In the genomic region with DNA sequence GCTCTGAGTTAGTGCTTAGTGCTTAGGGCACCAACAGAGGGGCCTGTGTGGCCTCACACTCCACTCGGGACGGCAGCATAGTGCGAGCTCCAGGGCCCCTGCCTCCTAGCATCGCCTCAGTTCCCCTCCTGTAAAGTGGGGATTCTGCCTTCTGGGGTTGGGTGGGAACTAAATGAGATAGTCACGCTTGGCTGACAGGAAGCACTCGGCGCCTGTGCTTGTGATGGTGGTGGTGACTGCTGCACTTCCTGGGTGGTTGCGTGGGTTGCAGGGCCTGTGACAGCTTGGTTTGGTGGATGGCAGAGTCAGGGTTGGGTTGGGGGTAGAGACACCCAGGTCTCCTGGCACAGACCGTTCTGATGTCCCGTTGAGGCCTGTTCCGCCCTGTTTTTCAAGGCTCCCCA, we compare ENCODE assay signal across 8 cellular contexts. TPM values are rescaled to one million over a fixed set of nuclear protein-coding genes. Genes with fewer than 3 reads are reported as not detected.
DNase-seq lines count a peak whose midpoint lies in the region; ATAC-seq and TF ChIP-seq lines count a peak whose summit lies in the region.

No MANE protein-coding gene starts in this region.

- in situ Hi-C loops in G401 (cut with HindIII; ENCODE audit: low sequenced_read_pairs), result no loop called here

- no peak for TF ChIP-seq CTCF in heart right ventricle (IDR thresholded peaks at IDR 0.05)
- TF ChIP-seq CTCF in activated CD8-positive, alpha-beta T cell treated with anti-CD3 and anti-CD28 coated beads for 36 hours (IDR thresholded peaks at IDR 0.05), result no peak

- intact Hi-C loops in heart right ventricle (cut with DNase I) (no loop called here), Right ventricle myocardium superior (cut with DNase I) (no loop called here)
- intact Hi-C loops in activated CD8-positive, alpha-beta T cell treated with anti-CD3 and anti-CD28 coated beads for 36 hours (cut with micrococcal nuclease), result no loop called here

- ATAC-seq in heart right ventricle (peak in 1 of 8 donors; percentile 10), Right ventricle myocardium superior (ENCODE audit: poor library complexity) (no peak), memory B cell (ENCODE audit: low read depth) (peak; percentile 86)
- ATAC-seq in activated CD8-positive, alpha-beta T cell treated with anti-CD3 and anti-CD28 coated beads for 36 hours, result peak; percentile 75
- ATAC-seq in stimulated activated naive CD8-positive, alpha-beta T cell treated with anti-CD3 and anti-CD28 coated beads, Interleukin-15, amount 100 ng/mL, for 72 hours, result peak; percentile 83

- 87 to 88% methylated on average over 11 of the region's 11 CpGs for WGBS in heart right ventricle, 2 donors

- no peaks in the 10 kb centered on the region for H3K9me3 ChIP-seq in heart right ventricle

- peaks cover 0 to 44% (median 26%) of the 10 kb centered on the region in 9 donors for H3K36me3 ChIP-seq in heart right ventricle

- H3K4me1 Mint-ChIP-seq in activated CD8-positive, alpha-beta T cell treated with anti-CD3 and anti-CD28 coated beads for 36 hours (ENCODE audit: low read depth), result peaks cover 92% of the 10 kb centered on the region
- peaks cover 35% of the 10 kb centered on the region for H3K4me1 Mint-ChIP-seq in memory B cell
- H3K4me1 Mint-ChIP-seq in stimulated activated naive CD8-positive, alpha-beta T cell treated with anti-CD3 and anti-CD28 coated beads, Interleukin-15, amount 100 ng/mL, for 72 hours, result peaks cover 95% of the 10 kb centered on the region

- peak overlapping the region; percentile 7 to 88 (median 66) for H3K27ac ChIP-seq in heart right ventricle

- no peaks in the 10 kb centered on the region for H3K27me3 Mint-ChIP-seq in activated CD8-positive, alpha-beta T cell treated with anti-CD3 and anti-CD28 coated beads for 36 hours
- no peaks in the 10 kb centered on the region for H3K27me3 Mint-ChIP-seq in memory B cell
- H3K27me3 Mint-ChIP-seq in stimulated activated naive CD8-positive, alpha-beta T cell treated with anti-CD3 and anti-CD28 coated beads, Interleukin-15, amount 100 ng/mL, for 72 hours, result no peaks in the 10 kb centered on the region

- peaks cover 25 to 96% (median 72%) of the 10 kb centered on the region in 9 donors for H3K4me1 ChIP-seq in heart right ventricle

- H3K9me3 Mint-ChIP-seq in activated CD8-positive, alpha-beta T cell treated with anti-CD3 and anti-CD28 coated beads for 36 hours, result no peaks in the 10 kb centered on the region
- H3K9me3 Mint-ChIP-seq in memory B cell, result no peaks in the 10 kb centered on the region
- no peaks in the 10 kb centered on the region for H3K9me3 Mint-ChIP-seq in stimulated activated naive CD8-positive, alpha-beta T cell treated with anti-CD3 and anti-CD28 coated beads, Interleukin-15, amount 100 ng/mL, for 72 hours

- POLR2A ChIA-PET in activated CD8-positive, alpha-beta T cell treated with anti-CD3 and anti-CD28 coated beads for 36 hours (lab: Charles Lee), result interaction anchor here (1.2 to 3.6 kb wide), 12 partner anchors 9 to 67 kb away, joined by 3 to 30 read pairs (median 10); a partner anchor contains a TSS

- H3K4me3 Mint-ChIP-seq in activated CD8-positive, alpha-beta T cell treated with anti-CD3 and anti-CD28 coated beads for 36 hours, result peak overlapping the region; percentile 52
- peak overlapping the region; percentile 43 for H3K4me3 Mint-ChIP-seq in memory B cell
- peak overlapping the region; percentile 76 to 83 for H3K4me3 Mint-ChIP-seq in stimulated activated naive CD8-positive, alpha-beta T cell treated with anti-CD3 and anti-CD28 coated beads, Interleukin-15, amount 100 ng/mL, for 72 hours

- DNase-seq in heart right ventricle (no peak), Right ventricle myocardium superior (no peak), memory B cell (ENCODE audit: low spot score in 2 of 2) (peak; percentile 62 to 68), iPS-NIHi11 (ENCODE audit: low spot score) (no peak), islet precursor cell (no peak), G401 (ENCODE audit: low spot score) (no peak)
- peak; percentile 95 for DNase-seq in activated CD8-positive, alpha-beta T cell treated with anti-CD3 and anti-CD28 coated beads for 36 hours
- peak; percentile 75 to 85 for DNase-seq in stimulated activated naive CD8-positive, alpha-beta T cell treated with anti-CD3 and anti-CD28 coated beads, Interleukin-15, amount 100 ng/mL, for 72 hours

- H3K27ac Mint-ChIP-seq in activated CD8-positive, alpha-beta T cell treated with anti-CD3 and anti-CD28 coated beads for 36 hours, result peak overlapping the region; percentile 90
- H3K27ac Mint-ChIP-seq in memory B cell, result peak overlapping the region; percentile 93
- H3K27ac Mint-ChIP-seq in stimulated activated naive CD8-positive, alpha-beta T cell treated with anti-CD3 and anti-CD28 coated beads, Interleukin-15, amount 100 ng/mL, for 72 hours, result peak overlapping the region; percentile 87 to 90

- no peaks in the 10 kb centered on the region for H3K27me3 ChIP-seq in heart right ventricle

- H3K4me3 ChIP-seq in heart right ventricle, result no peak overlapping the region

- H3K36me3 Mint-ChIP-seq in activated CD8-positive, alpha-beta T cell treated with anti-CD3 and anti-CD28 coated beads for 36 hours (ENCODE audit: low read depth), result peaks cover 67% of the 10 kb centered on the region
- no peaks in the 10 kb centered on the region for H3K36me3 Mint-ChIP-seq in memory B cell

- CTCF ChIA-PET in activated CD8-positive, alpha-beta T cell treated with anti-CD3 and anti-CD28 coated beads for 36 hours (lab: Charles Lee), result interaction anchor here (1.0 to 5.5 kb wide), 10 partner anchors 8 to 66 kb away, joined by 3 to 49 read pairs (median 21); a partner anchor contains a TSS

RNA-seq across cellular contexts. Expression of a gene that starts 7.7 kb away (rescaled TPM):
- total RNA-seq in heart right ventricle (10 to 100 TPM in 9 of 10 donors, 1 to 10 TPM in 1; 7.0 to 38.8 (median 16.5) TPM), Right ventricle myocardium superior (39.9 TPM)
- 10 to 100 TPM; 38.8 to 47.9 TPM for polyA plus RNA-seq in heart right ventricle
- total RNA-seq in activated CD8-positive, alpha-beta T cell treated with anti-CD3 and anti-CD28 coated beads for 36 hours, result 10 to 100 TPM; 30.4 to 31.7 TPM
- total RNA-seq in G401 (2014; rRNA removed; shearing (Covaris generic)), result 23.8 and 26.3 TPM in 2 replicates

RNA-seq across cellular contexts. Expression of a gene that starts 42.1 kb away (rescaled TPM):
- 10 to 100 TPM; 30.3 to 83.3 (median 40.0) TPM for total RNA-seq in heart right ventricle
- 10 to 100 TPM; 26.7 to 34.8 TPM for polyA plus RNA-seq in heart right ventricle
- 59.9 TPM for total RNA-seq in Right ventricle myocardium superior
- 10 to 100 TPM; 33.3 to 36.6 TPM for total RNA-seq in activated CD8-positive, alpha-beta T cell treated with anti-CD3 and anti-CD28 coated beads for 36 hours
- 29.9 and 32.0 TPM in 2 replicates for total RNA-seq in G401 (2014; rRNA removed; shearing (Covaris generic))

Comparison
In these comparisons a context has a peak if more than half of its experiments do, and no peak if none do; other contexts are left out.
1. DNase-seq: peak in activated CD8-positive, alpha-beta T cell treated with anti-CD3 and anti-CD28 coated beads for 36 hours (single experiment), memory B cell (2 of 2) and stimulated activated naive CD8-positive, alpha-beta T cell treated with anti-CD3 and anti-CD28 coated beads, Interleukin-15, amount 100 ng/mL, for 72 hours (2 of 2); none in heart right ventricle (0 of 2), Right ventricle myocardium superior (single experiment), iPS-NIHi11 (single experiment), islet precursor cell (single experiment) and G401 (single experiment).
2. Peak in every context shown above with its lines, with median percentiles within 50 percentile points of each other: H3K27ac Mint-ChIP-seq and H3K4me3 Mint-ChIP-seq.